In the genomic region with DNA sequence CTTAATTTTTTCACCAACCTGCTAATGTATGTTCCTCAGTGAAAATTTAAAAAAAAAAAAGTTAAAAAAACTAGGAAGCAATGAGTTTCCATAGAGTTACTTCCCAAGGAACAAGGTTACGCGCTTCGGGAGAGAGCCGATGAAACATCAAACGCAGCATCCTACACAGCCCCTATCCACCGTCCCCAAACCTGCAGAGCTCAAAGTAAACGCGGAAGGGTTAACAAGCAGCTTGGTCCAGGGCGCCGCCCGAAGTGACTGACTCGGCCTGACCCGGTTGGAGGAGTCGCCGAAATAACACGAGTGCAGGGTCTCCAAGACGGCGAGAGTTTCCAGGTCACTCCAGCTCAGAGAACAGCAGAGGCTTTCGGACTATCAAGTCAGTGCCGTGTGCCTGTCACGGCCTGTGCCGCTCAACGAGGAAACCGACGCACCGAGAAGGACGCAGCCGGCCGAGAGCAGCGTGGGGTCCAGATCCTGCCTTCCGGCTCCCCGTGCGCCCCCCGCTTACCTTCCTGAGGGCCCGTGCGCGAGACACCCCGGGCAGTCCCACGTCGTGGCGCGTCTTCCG, we compare ENCODE assay signal across 7 cellular contexts. TPM values are rescaled to one million over a fixed set of nuclear protein-coding genes. Genes with fewer than 3 reads are reported as not detected.
DNase-seq lines count a peak whose midpoint lies in the region; ATAC-seq and TF ChIP-seq lines count a peak whose summit lies in the region.

No MANE protein-coding gene starts in this region.

- H3K36me3 ChIP-seq in HUES48 (ENCODE audit: control insufficient read depth, insufficient read depth, low read length) = peaks cover 13% of the 10 kb centered on the region
- H3K36me3 ChIP-seq in fibroblast of lung (ENCODE audit: control insufficient read depth, insufficient read depth, low read length) = peaks cover 4% of the 10 kb centered on the region

- no peaks in the 10 kb centered on the region for H4K20me1 ChIP-seq in fibroblast of lung (ENCODE audit: control insufficient read depth, extremely low read depth, insufficient read depth, low read length)

- H3K27me3 Mint-ChIP-seq in nephron (ENCODE audit: low read depth) = no peaks in the 10 kb centered on the region

- peaks cover 44% of the 10 kb centered on the region for H3K79me2 ChIP-seq in fibroblast of lung (ENCODE audit: control insufficient read depth, insufficient read depth, low read length)

- peaks cover 8% of the 10 kb centered on the region for H3K36me3 Mint-ChIP-seq in nephron (ENCODE audit: low read depth)

- no peaks in the 10 kb centered on the region for H3K9me3 Mint-ChIP-seq in nephron

- no peak for TF ChIP-seq CTCF in VCaP (conservative IDR thresholded peaks at IDR 0.05)
- TF ChIP-seq CTCF in fibroblast of lung (conservative IDR thresholded peaks at IDR 0.05 in 1 of 2, IDR thresholded peaks at IDR 0.05 in 1 of 2; ENCODE audit: low read depth in 1 of 2, low read length in 2 of 2) = no peak
- TF ChIP-seq CTCF in nephron (IDR thresholded peaks at IDR 0.05; ENCODE audit: unreplicated experiment in 3 of 3) = no peak

- peaks cover 46% of the 10 kb centered on the region for H3K4me1 Mint-ChIP-seq in nephron

- peak overlapping the region; percentile 81 for H3K4me3 ChIP-seq in HUES48 (ENCODE audit: low read depth, low read length)
- peak overlapping the region; percentile 87 to 97 (median 90) for H3K4me3 ChIP-seq in fibroblast of lung (replicated peaks in 1 of 4; ENCODE audit: control extremely low read depth in 1 of 4, insufficient read depth in 1 of 4, low read depth in 3 of 4, low read length in 4 of 4)

- 0 out of 2 replicates have a peak, but pooled peaks cover 6% of the 10 kb centered on the region for H3K4me1 ChIP-seq in HUES48 (ENCODE audit: control insufficient read depth, insufficient read depth, low read length)
- peaks cover 4% of the 10 kb centered on the region for H3K4me1 ChIP-seq in fibroblast of lung (ENCODE audit: control insufficient read depth, extremely low read depth, insufficient read depth, low read length)

- peak; percentile 20 for DNase-seq in GF-D8 (lab: John Stamatoyannopoulos, UW)
- DNase-seq in fibroblast of lung (ENCODE audit: low read depth in 2 of 2) = peak; percentile 54 to 60
- no peak for DNase-seq in NCI-H187 treated with DMSO at 0.1 percent for 48 hours (lab: John Stamatoyannopoulos, UW)

- H3K27ac ChIP-seq in HUES48 (ENCODE audit: low read depth, low read length) (peak overlapping the region; percentile 86), VCaP (peak overlapping the region; percentile 91), fibroblast of lung (ENCODE audit: insufficient read depth, low read length) (peak overlapping the region; percentile 91)

- H2AFZ ChIP-seq in fibroblast of lung (ENCODE audit: low read length) = peak overlapping the region; percentile 74

- peak overlapping the region; percentile 81 for H3K4me2 ChIP-seq in fibroblast of lung (ENCODE audit: extremely low read depth, insufficient read depth, low read length)

- H3K9ac ChIP-seq in HUES48 (ENCODE audit: low read depth, low read length) (peak overlapping the region; percentile 82), fibroblast of lung (ENCODE audit: insufficient read depth, low read length) (peak overlapping the region; percentile 95)

- 0 out of 2 replicates have a peak, but pooled peaks cover under 1% of the 10 kb centered on the region for H3K9me3 ChIP-seq in HUES48 (ENCODE audit: control insufficient read depth, insufficient read depth, low read length)
- no peaks in the 10 kb centered on the region for H3K9me3 ChIP-seq in fibroblast of lung (ENCODE audit: control insufficient read depth, insufficient read depth, low read depth, low read length)

- peak overlapping the region; percentile 83 to 98 (median 87) for H3K27ac Mint-ChIP-seq in nephron

- peak overlapping the region; percentile 94 to 96 (median 94) for H3K4me3 Mint-ChIP-seq in nephron

- peaks cover 11% of the 10 kb centered on the region for H3K27me3 ChIP-seq in HUES48 (ENCODE audit: control insufficient read depth, insufficient read depth, low read length)
- H3K27me3 ChIP-seq in fibroblast of lung (ENCODE audit: control insufficient read depth, insufficient read depth, low read length) = no peaks in the 10 kb centered on the region

- ATAC-seq in GM21423 (IDR thresholded peaks at IDR 0.05; ENCODE audit: unreplicated experiment) = peak; percentile 26

RNA-seq across cellular contexts. Expression of a gene that starts 0.5 kb away (rescaled TPM):
- total RNA-seq in fibroblast of lung = 16.7 and 17.7 TPM in 2 replicates
- polyA plus RNA-seq in fibroblast of lung = 13.1 and 20.6 TPM in 2 replicates
- 22.1 and 32.0 TPM in 2 replicates for polyA plus RNA-seq in fibroblast of lung (2012)
- 15.7 and 16.7 TPM in 2 replicates for polyA minus RNA-seq in fibroblast of lung (ENCODE audit: low replicate concordance)

RNA-seq across cellular contexts. Expression of a gene that starts 0.7 kb away (rescaled TPM):
- total RNA-seq in fibroblast of lung = 5.9 and 6.9 TPM in 2 replicates
- polyA plus RNA-seq in fibroblast of lung = 4.0 and 4.4 TPM in 2 replicates
- 4.3 and 4.4 TPM in 2 replicates for polyA plus RNA-seq in fibroblast of lung (2012)
- polyA minus RNA-seq in fibroblast of lung (ENCODE audit: low replicate concordance) = 2.1 and 10.2 TPM in 2 replicates
